38 cellular contexts compared by ENCODE assay signal in the genomic region with DNA sequence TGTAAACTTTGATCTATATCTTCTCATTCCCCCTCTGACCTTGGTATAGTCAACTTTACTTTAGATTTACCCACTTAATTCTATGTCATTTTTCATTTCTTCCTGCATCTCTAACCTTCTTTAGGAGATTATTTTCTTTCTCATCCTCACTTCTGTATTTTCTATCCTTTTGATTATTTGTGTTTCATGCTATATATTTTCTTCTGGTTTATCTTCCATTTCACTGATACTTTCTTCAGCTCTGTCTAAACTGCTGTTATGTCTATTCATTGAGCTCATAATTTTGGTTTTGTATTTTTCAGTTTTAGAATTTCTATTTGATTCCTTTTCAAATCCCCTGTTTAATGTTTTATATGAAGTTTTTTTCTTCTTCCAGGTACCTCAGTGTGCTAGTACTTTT.
"Had no signal": no experiment of that assay in that cellular context is flagged by ENCODE, and none has a peak within 500 bp of the region (broad histone marks: within the 10 kb centered on the region; RNA-seq: fewer than 3 reads in every experiment).

No MANE protein-coding gene starts in this region.

- H3K4me1 Mint-ChIP-seq: activated B cell treated with CpG ODN at 0.5 μM for 24 hours; activated naive CD4-positive, alpha-beta T cell treated with anti-CD3 and anti-CD28 coated beads, Interleukin-2, amount 50 U/mL, for 24 hours; activated naive CD8-positive, alpha-beta T cell treated with anti-CD3 and anti-CD28 coated beads for 36 hours; activated naive CD8-positive, alpha-beta T cell treated with anti-CD3 and anti-CD28 coated beads, Interleukin-2, amount 50 U/mL, for 24 hours; T-helper 17 cell had no signal

- H3K36me3 Mint-ChIP-seq: activated naive CD4-positive, alpha-beta T cell treated with anti-CD3 and anti-CD28 coated beads, Interleukin-2, amount 50 U/mL, for 24 hours; brain had no signal

- H3K36me3 ChIP-seq: adrenal gland, breast epithelium, cardiac muscle cell, esophagus muscularis mucosa, gastrocnemius medialis, heart left ventricle, WERI-Rb-1 had no signal

- H3K4me3 Mint-ChIP-seq: activated B cell treated with CpG ODN at 0.5 μM for 24 hours; activated CD8-positive, alpha-beta T cell treated with anti-CD3 and anti-CD28 coated beads for 36 hours; activated naive CD4-positive, alpha-beta T cell treated with anti-CD3 and anti-CD28 coated beads for 36 hours; activated naive CD4-positive, alpha-beta T cell treated with anti-CD3 and anti-CD28 coated beads, Interleukin-2, amount 50 U/mL, for 24 hours; activated naive CD8-positive, alpha-beta T cell treated with anti-CD3 and anti-CD28 coated beads for 36 hours; activated naive CD8-positive, alpha-beta T cell treated with anti-CD3 and anti-CD28 coated beads, Interleukin-2, amount 50 U/mL, for 24 hours; activated T-helper 1 cell treated with anti-CD3 and anti-CD28 coated beads, Interleukin-12 subunit alpha, Interleukin-12 subunit beta, Interleukin-2, Interleukin-4 antibody, amounts not matched to agents 30 ng/mL and 10 ng/mL and 1 ng/mL, durations not matched to agents 14 hours and 24 hours and 36 hours; brain; dendritic cell treated with granulocyte-macrophage colony-stimulating factor and Interleukin-4, amounts not matched to agents 40 ng/mL and 50 ng/mL, for 4 days; T-helper 17 cell; T-helper 2 cell treated with Interferon-gamma antibody and Interleukin-4, amounts not matched to agents 5 μg/mL and 100 μg/mL, for 36 hours had no signal

- H3K4me1 ChIP-seq: adrenal gland, breast epithelium, esophagus muscularis mucosa, gastrocnemius medialis, heart left ventricle had no signal

- H3K4me3 ChIP-seq: adrenal gland, breast epithelium, cardiac muscle cell, coronary artery, dorsolateral prefrontal cortex, esophagus muscularis mucosa, gastrocnemius medialis, heart left ventricle had no signal

- DNase-seq: activated B cell treated with CpG ODN at 0.5 μM for 24 hours; activated CD4-positive, alpha-beta T cell treated with anti-CD3 and anti-CD28 coated beads for 48 hours; activated CD4-positive, alpha-beta T cell treated with anti-CD3 and anti-CD28 coated beads, Interleukin-2, amount 50 U/mL, for 1 hour; activated CD4-positive, alpha-beta T cell treated with anti-CD3 and anti-CD28 coated beads, Interleukin-2, amount 50 U/mL, for 48 hours; activated CD8-positive, alpha-beta memory T cell treated with anti-CD3 and anti-CD28 coated beads for 24 hours; activated CD8-positive, alpha-beta T cell treated with anti-CD3 and anti-CD28 coated beads for 36 hours; activated effector memory CD4-positive, alpha-beta T cell treated with anti-CD3 and anti-CD28 coated beads, Interleukin-2, amount 50 U/mL, for 16 hours; activated naive CD4-positive, alpha-beta T cell treated with anti-CD3 and anti-CD28 coated beads for 36 hours; activated naive CD8-positive, alpha-beta T cell treated with anti-CD3 and anti-CD28 coated beads for 36 hours; activated naive CD8-positive, alpha-beta T cell treated with anti-CD3 and anti-CD28 coated beads, Interleukin-2, amount 50 U/mL, for 24 hours; activated T-cell treated with anti-CD3 and anti-CD28 coated beads, Interleukin-2, amount 50 U/mL, for 1 hour; activated T-cell treated with anti-CD3 and anti-CD28 coated beads, Interleukin-2, amount 50 U/mL, for 48 hours; adrenal gland; amygdala; aorta; central memory CD4-positive, alpha-beta T cell; cerebellar nuclear complex; dorsolateral prefrontal cortex; effector memory CD4-positive, alpha-beta T cell; erythroblast; foreskin keratinocyte; gastrocnemius medialis; glutamatergic neuron; heart left ventricle; T-helper 1 cell; T-helper 17 cell; T1000; WERI-Rb-1 had no signal

- H3K27ac ChIP-seq: adrenal gland, breast epithelium, cardiac muscle cell, coronary artery, dorsolateral prefrontal cortex, esophagus muscularis mucosa, foreskin keratinocyte, gastrocnemius medialis, heart left ventricle, WERI-Rb-1 had no signal

- H3K27me3 Mint-ChIP-seq: activated B cell treated with CpG ODN at 0.5 μM for 24 hours; activated naive CD4-positive, alpha-beta T cell treated with anti-CD3 and anti-CD28 coated beads, Interleukin-2, amount 50 U/mL, for 24 hours; activated naive CD8-positive, alpha-beta T cell treated with anti-CD3 and anti-CD28 coated beads, Interleukin-2, amount 50 U/mL, for 24 hours had no signal

- H3K27ac Mint-ChIP-seq: activated B cell treated with CpG ODN at 0.5 μM for 24 hours; activated CD8-positive, alpha-beta T cell treated with anti-CD3 and anti-CD28 coated beads for 36 hours; activated naive CD4-positive, alpha-beta T cell treated with anti-CD3 and anti-CD28 coated beads for 36 hours; activated naive CD4-positive, alpha-beta T cell treated with anti-CD3 and anti-CD28 coated beads, Interleukin-2, amount 50 U/mL, for 24 hours; activated naive CD8-positive, alpha-beta T cell treated with anti-CD3 and anti-CD28 coated beads for 36 hours; activated naive CD8-positive, alpha-beta T cell treated with anti-CD3 and anti-CD28 coated beads, Interleukin-2, amount 50 U/mL, for 24 hours; activated T-helper 1 cell treated with anti-CD3 and anti-CD28 coated beads, Interleukin-12 subunit alpha, Interleukin-12 subunit beta, Interleukin-2, Interleukin-4 antibody, amounts not matched to agents 30 ng/mL and 10 ng/mL and 1 ng/mL, durations not matched to agents 14 hours and 24 hours and 36 hours; activated T-helper 2 cell treated with anti-CD3 and anti-CD28 coated beads, Interferon-gamma antibody, Interleukin-2, Interleukin-4, amounts not matched to agents 10 μg/mL and 5 μg/mL and 100 μg/mL, durations not matched to agents 14 hours and 24 hours and 36 hours; brain; dendritic cell treated with granulocyte-macrophage colony-stimulating factor and Interleukin-4, amounts not matched to agents 40 ng/mL and 50 ng/mL, for 4 days; T-helper 17 cell; T-helper 2 cell treated with Interferon-gamma antibody and Interleukin-4, amounts not matched to agents 5 μg/mL and 100 μg/mL, for 36 hours had no signal
